Comparison of ENCODE assay signal across 8 cellular contexts in the genomic region with DNA sequence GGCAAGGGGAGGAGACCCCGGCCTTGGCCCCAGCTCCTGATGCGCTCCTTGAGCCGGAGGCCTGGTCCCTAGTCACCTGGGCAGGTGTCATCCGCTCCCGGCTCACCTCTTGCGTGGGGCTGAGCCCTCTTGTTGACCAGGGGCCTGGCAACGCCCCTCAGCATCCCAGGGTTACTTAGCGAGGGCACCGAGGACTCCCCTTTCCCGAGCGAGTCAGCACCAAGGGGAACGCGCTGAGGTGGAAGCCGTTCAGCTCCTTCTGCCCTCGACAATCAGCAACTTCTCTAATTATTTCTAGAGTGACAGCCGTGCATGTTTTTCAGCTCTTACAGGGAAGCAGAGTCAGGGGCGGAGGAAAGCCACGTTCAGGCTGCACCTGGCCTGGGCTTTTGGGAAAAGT. TPM values are rescaled to one million over a fixed set of nuclear protein-coding genes. Genes with fewer than 3 reads are reported as not detected.
DNase-seq lines count a peak whose midpoint lies in the region; ATAC-seq and TF ChIP-seq lines count a peak whose summit lies in the region.

No MANE protein-coding gene starts in this region.

- H3K36me3 ChIP-seq in esophagus muscularis mucosa (no peaks in the 10 kb centered on the region), prostate gland (no peaks in the 10 kb centered on the region)

- H3K27ac ChIP-seq in esophagus muscularis mucosa (replicated peaks in 1 of 4) (peak overlapping the region; percentile 69 to 77 (median 72)), prostate gland (peak overlapping the region; percentile 12 to 47)

- ATAC-seq in GM19452 (IDR thresholded peaks at IDR 0.05; ENCODE audit: unreplicated experiment) (no peak), HG03025 (IDR thresholded peaks at IDR 0.05; ENCODE audit: low FRiP score, unreplicated experiment) (no peak), GM21367 (IDR thresholded peaks at IDR 0.05; ENCODE audit: unreplicated experiment) (no peak)

- H3K4me1 ChIP-seq in esophagus muscularis mucosa (peaks cover 20 to 49% (median 43%) of the 10 kb centered on the region in 4 donors), prostate gland (replicated peaks) (peaks cover 7% of the 10 kb centered on the region)

- H3K27me3 ChIP-seq in esophagus muscularis mucosa (no peaks in the 10 kb centered on the region), prostate gland (replicated peaks; ENCODE audit: insufficient read depth) (no peaks in the 10 kb centered on the region)

- TF ChIP-seq CTCF in esophagus muscularis mucosa (IDR thresholded peaks at IDR 0.05): no peak
- no peak for TF ChIP-seq CTCF in prostate gland (IDR thresholded peaks at IDR 0.05)

- no peaks in the 10 kb centered on the region for H3K9me3 ChIP-seq in esophagus muscularis mucosa
- no peaks in the 10 kb centered on the region for H3K9me3 ChIP-seq in prostate gland

- TF ChIP-seq POLR2A in esophagus muscularis mucosa (IDR thresholded peaks at IDR 0.05; ENCODE audit: low read depth): no peak
- TF ChIP-seq POLR2A in prostate gland (IDR thresholded peaks at IDR 0.05): no peak

- DNase-seq in G401 (ENCODE audit: low spot score) (peak; percentile 42), NCI-H748 (lab: John Stamatoyannopoulos, UW; ENCODE audit: unreplicated experiment) (peak; percentile 42), esophagus muscularis mucosa (ENCODE audit: extremely low spot score) (no peak), prostate gland (ENCODE audit: low spot score) (no peak)
- no peak for DNase-seq in stimulated activated CD4-positive, alpha-beta T cell treated with anti-CD3 and anti-CD28 coated beads, Interleukin-12 subunit alpha, Interleukin-12 subunit beta, amount 100 ng/mL, for 4 hours

- intact Hi-C loops in esophagus muscularis mucosa (cut with DNase I): loop anchor here (10.0 kb wide), 2 partner anchors 114 to 204 kb away; no protein-coding TSS in a partner anchor
- intact Hi-C loops in prostate gland (cut with DNase I): loop anchor here (5.0 to 10.0 kb wide), 2 partner anchors 184 to 291 kb away; a partner anchor contains a TSS

- TF ChIP-seq EP300 in esophagus muscularis mucosa (IDR thresholded peaks at IDR 0.05): no peak

- H3K4me3 ChIP-seq in esophagus muscularis mucosa: peak overlapping the region; percentile 64 to 91 (median 70)
- peak overlapping the region; percentile 50 to 55 for H3K4me3 ChIP-seq in prostate gland

- 27% methylated on average over 9 of the region's 18 CpGs for WGBS in esophagus muscularis mucosa
- 36% methylated on average over 18 of the region's 18 CpGs for WGBS in prostate gland

- in situ Hi-C loops in G401 (cut with HindIII; ENCODE audit: low sequenced_read_pairs): no loop called here

RNA-seq across cellular contexts. Expression of a gene that starts 0.5 kb away (rescaled TPM):
- total RNA-seq in G401 (2014; rRNA removed; shearing (Covaris generic)): 3.6 and 9.5 TPM in 2 replicates
- total RNA-seq in esophagus muscularis mucosa (10 to 100 TPM in 2 of 4 donors, 1 to 10 TPM in 2; 6.8 to 17.5 (median 10.7) TPM), prostate gland (1 to 10 TPM; 4.3 to 5.2 TPM)

Comparison
In these comparisons a context has a peak if more than half of its experiments do, and no peak if none do; other contexts are left out.
1. DNase-seq: peak in G401 (single experiment) and NCI-H748 (single experiment); none in esophagus muscularis mucosa (single experiment), prostate gland (single experiment) and stimulated activated CD4-positive, alpha-beta T cell treated with anti-CD3 and anti-CD28 coated beads, Interleukin-12 subunit alpha, Interleukin-12 subunit beta, amount 100 ng/mL, for 4 hours (single experiment).